In the genomic region with DNA sequence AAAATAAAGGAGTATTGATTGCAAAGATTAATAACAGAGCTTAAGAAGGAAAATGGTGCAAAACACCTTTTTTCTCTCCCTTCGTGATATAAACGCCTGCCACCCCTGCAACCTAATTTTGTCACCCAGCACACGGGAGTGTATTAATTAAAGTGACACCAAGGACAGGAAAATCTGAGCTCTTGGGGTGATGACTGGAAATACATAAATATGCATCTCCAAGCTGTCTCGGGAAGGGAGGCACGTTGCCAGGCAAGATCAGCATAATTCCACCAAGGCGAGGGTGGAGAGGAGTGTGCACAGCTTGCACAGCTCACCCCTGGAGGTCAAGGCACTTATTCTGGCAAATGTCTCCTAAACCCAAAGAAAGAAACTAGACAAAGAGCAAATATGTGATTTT, we compare ENCODE assay signal across 26 cellular contexts.
"Had no signal": no experiment of that assay in that cellular context is flagged by ENCODE, and none has a peak within 500 bp of the region (broad histone marks: within the 10 kb centered on the region; RNA-seq: fewer than 3 reads in every experiment).

No MANE protein-coding gene starts in this region.

- DNase-seq: heart right ventricle; islet precursor cell; left ventricle myocardium inferior; midbrain; mucosa of descending colon; naive thymus-derived CD4-positive, alpha-beta T cell; retina; right cardiac atrium; stimulated activated CD4-positive, alpha-beta T cell treated with anti-CD3 and anti-CD28 coated beads, Interleukin-12 subunit alpha, Interleukin-12 subunit beta, amount 100 ng/mL, for 4 hours; stimulated activated CD4-positive, alpha-beta T cell treated with anti-CD3 and anti-CD28 coated beads, Interleukin-15, amount 100 ng/mL, for 24 hours; stimulated activated CD4-positive, alpha-beta T cell treated with anti-CD3 and anti-CD28 coated beads, Interleukin-2, amount 100 ng/mL, for 24 hours; stimulated activated CD4-positive, alpha-beta T cell treated with anti-CD3 and anti-CD28 coated beads, Interleukin-4, amount 100 ng/mL, for 1 hour; stimulated activated naive B cell treated with anti-CD40 and anti-IgM and Interleukin-4, amounts not matched to agents 10 μg/mL and 1 μg/mL and 100 μg/mL, for 72 hours; stimulated activated naive CD8-positive, alpha-beta T cell treated with anti-CD3 and anti-CD28 coated beads, Interleukin-15, Interleukin-2, amounts not matched to agents 100 U/mL and 50 U/mL, for 24 hours; stomach; tibial artery; trophoblast cell; upper lobe of right lung had no signal

- ATAC-seq: heart right ventricle; mucosa of descending colon; naive thymus-derived CD4-positive, alpha-beta T cell; natural killer cell treated with Interleukin-12 subunit alpha and Interleukin-12 subunit beta and Interleukin-15 and Interleukin-18, amount 100 ng/mL, for 72 hours; right cardiac atrium; sciatic nerve; stimulated activated naive B cell treated with anti-CD40 and anti-IgM and Interleukin-4, amounts not matched to agents 10 μg/mL and 1 μg/mL and 100 μg/mL, for 72 hours; stimulated activated naive CD8-positive, alpha-beta T cell treated with anti-CD3 and anti-CD28 coated beads, Interleukin-15, Interleukin-2, amounts not matched to agents 100 U/mL and 50 U/mL, for 24 hours; upper lobe of right lung had no signal

- H3K27me3 ChIP-seq: heart right ventricle, hepatocyte, stomach, tibial artery, upper lobe of right lung had no signal

- FAIRE-seq: urothelium cell line had no signal

- H2AFZ ChIP-seq: hepatocyte, parathyroid adenoma had no signal

- H3K27ac ChIP-seq: heart right ventricle, hepatocyte, left ventricle myocardium inferior, parathyroid adenoma, skin epidermis, stomach, thoracic aorta, tibial artery, upper lobe of right lung had no signal

- H3K4me1 Mint-ChIP-seq: memory B cell; naive thymus-derived CD4-positive, alpha-beta T cell; stimulated activated naive B cell treated with anti-CD40 and anti-IgM and Interleukin-4, amounts not matched to agents 10 μg/mL and 1 μg/mL and 100 μg/mL, for 72 hours had no signal

- H3K9me3 ChIP-seq: heart right ventricle, left ventricle myocardium inferior, mucosa of descending colon, stomach, thoracic aorta, tibial artery, upper lobe of right lung had no signal

- H3K4me3 ChIP-seq: heart right ventricle, hepatocyte, left ventricle myocardium inferior, mucosa of descending colon, skin epidermis, stomach, thoracic aorta, tibial artery, upper lobe of right lung had no signal

- H3K4me2 ChIP-seq: hepatocyte had no signal

- H3K27ac Mint-ChIP-seq: memory B cell; naive thymus-derived CD4-positive, alpha-beta T cell; natural killer cell treated with Interleukin-12 subunit alpha and Interleukin-12 subunit beta and Interleukin-15 and Interleukin-18, amount 100 ng/mL, for 72 hours; stimulated activated naive B cell treated with anti-CD40 and anti-IgM and Interleukin-4, amounts not matched to agents 10 μg/mL and 1 μg/mL and 100 μg/mL, for 72 hours had no signal

- H3K9ac ChIP-seq: parathyroid adenoma had no signal

- H3K4me1 ChIP-seq: heart right ventricle, left ventricle myocardium inferior, parathyroid adenoma, stomach, tibial artery, upper lobe of right lung had no signal

- H3K4me3 Mint-ChIP-seq: memory B cell; naive thymus-derived CD4-positive, alpha-beta T cell; natural killer cell treated with Interleukin-12 subunit alpha and Interleukin-12 subunit beta and Interleukin-15 and Interleukin-18, amount 100 ng/mL, for 72 hours; stimulated activated naive B cell treated with anti-CD40 and anti-IgM and Interleukin-4, amounts not matched to agents 10 μg/mL and 1 μg/mL and 100 μg/mL, for 72 hours had no signal

- H3K79me2 ChIP-seq: hepatocyte, parathyroid adenoma had no signal

- H3K27me3 Mint-ChIP-seq: naive thymus-derived CD4-positive, alpha-beta T cell; natural killer cell treated with Interleukin-12 subunit alpha and Interleukin-12 subunit beta and Interleukin-15 and Interleukin-18, amount 100 ng/mL, for 72 hours; stimulated activated naive B cell treated with anti-CD40 and anti-IgM and Interleukin-4, amounts not matched to agents 10 μg/mL and 1 μg/mL and 100 μg/mL, for 72 hours had no signal

- H3K36me3 Mint-ChIP-seq: memory B cell; naive thymus-derived CD4-positive, alpha-beta T cell; natural killer cell treated with Interleukin-12 subunit alpha and Interleukin-12 subunit beta and Interleukin-15 and Interleukin-18, amount 100 ng/mL, for 72 hours; stimulated activated naive B cell treated with anti-CD40 and anti-IgM and Interleukin-4, amounts not matched to agents 10 μg/mL and 1 μg/mL and 100 μg/mL, for 72 hours had no signal

- H3K36me3 ChIP-seq: heart right ventricle, left ventricle myocardium inferior, stomach, thoracic aorta, tibial artery, upper lobe of right lung had no signal
